In the genomic region with DNA sequence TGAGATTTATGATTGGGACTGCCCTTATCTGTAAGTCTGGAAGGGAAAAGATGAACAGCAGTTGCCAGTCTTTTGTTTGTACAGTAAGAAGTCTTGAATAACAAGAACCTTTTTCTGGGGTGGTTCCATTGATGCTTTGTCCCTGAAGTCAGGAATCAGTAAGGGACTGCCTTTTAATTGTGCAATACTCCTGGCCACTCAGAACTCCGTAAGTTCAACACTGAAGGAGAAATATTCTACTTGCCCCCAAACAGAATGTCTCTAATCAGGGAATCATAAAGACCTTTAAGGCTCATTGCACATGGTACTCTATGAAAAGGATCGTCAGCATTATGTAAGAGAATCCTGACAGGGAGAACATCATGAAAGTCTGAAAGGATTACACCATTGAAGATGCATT, we compare ENCODE assay signal across 27 cellular contexts.
"Had no signal": no experiment of that assay in that cellular context is flagged by ENCODE, and none has a peak within 500 bp of the region (broad histone marks: within the 10 kb centered on the region; RNA-seq: fewer than 3 reads in every experiment).

No MANE protein-coding gene starts in this region.

- H3K4me3 ChIP-seq: adrenal gland, body of pancreas, SK-N-MC had no signal

- H3K4me1 ChIP-seq: adrenal gland had no signal

- DNase-seq: activated CD4-positive, alpha-beta memory T cell treated with anti-CD3 and anti-CD28 coated beads, Interleukin-2, amount 10 ng/mL, durations not matched to agents 7 days and 5 days; activated CD4-positive, alpha-beta T cell treated with anti-CD3 and anti-CD28 coated beads for 36 hours; activated CD4-positive, alpha-beta T cell treated with anti-CD3 and anti-CD28 coated beads, Interleukin-2, amount 50 U/mL, for 1 hour; activated naive CD4-positive, alpha-beta T cell treated with anti-CD3 and anti-CD28 coated beads, Interleukin-2, amount 50 U/mL, for 16 hours; activated naive CD8-positive, alpha-beta T cell treated with anti-CD3 and anti-CD28 coated beads, Interleukin-2, amount 10 ng/mL, durations not matched to agents 7 days and 5 days; activated T-cell treated with anti-CD3 and anti-CD28 coated beads for 4 hours; activated T-cell treated with anti-CD3 and anti-CD28 coated beads, Interleukin-2, amount 50 U/mL, for 48 hours; adrenal gland; aorta; body of pancreas; NCI-H1092 treated with DMSO at 0.1 percent for 48 hours; NCI-H1417 treated with DMSO at 0.1 percent for 48 hours; NCI-H1694; NCI-H2029; NCI-H2107; NCI-H2171 treated with DMSO at 0.1 percent for 48 hours; NCI-H226; NCI-H526; NCI-H82; RPMI8226; T-helper 1 cell; WERI-Rb-1 had no signal

- H3K9ac ChIP-seq: KMS-11 had no signal

- H3K27ac Mint-ChIP-seq: activated CD4-positive, alpha-beta memory T cell treated with anti-CD3 and anti-CD28 coated beads, Interleukin-2, amount 10 ng/mL, durations not matched to agents 7 days and 5 days; activated CD4-positive, alpha-beta T cell treated with anti-CD3 and anti-CD28 coated beads for 36 hours; activated naive CD8-positive, alpha-beta T cell treated with anti-CD3 and anti-CD28 coated beads, Interleukin-2, amount 10 ng/mL, durations not matched to agents 7 days and 5 days; activated T-helper 2 cell treated with anti-CD3 and anti-CD28 coated beads, Interferon-gamma antibody, Interleukin-2, Interleukin-4, amounts not matched to agents 10 μg/mL and 5 μg/mL and 100 μg/mL, durations not matched to agents 14 hours and 24 hours and 36 hours had no signal

- H3K27me3 ChIP-seq: adrenal gland, body of pancreas had no signal

- H3K4me1 Mint-ChIP-seq: activated CD4-positive, alpha-beta memory T cell treated with anti-CD3 and anti-CD28 coated beads, Interleukin-2, amount 10 ng/mL, durations not matched to agents 7 days and 5 days; activated CD4-positive, alpha-beta T cell treated with anti-CD3 and anti-CD28 coated beads for 36 hours; activated naive CD8-positive, alpha-beta T cell treated with anti-CD3 and anti-CD28 coated beads, Interleukin-2, amount 10 ng/mL, durations not matched to agents 7 days and 5 days had no signal

- H3K4me2 ChIP-seq: KMS-11 had no signal

- ATAC-seq: activated CD4-positive, alpha-beta T cell treated with anti-CD3 and anti-CD28 coated beads for 36 hours; body of pancreas; Panc1; Right ventricle myocardium inferior had no signal

- H3K4me3 Mint-ChIP-seq: activated CD4-positive, alpha-beta memory T cell treated with anti-CD3 and anti-CD28 coated beads, Interleukin-2, amount 10 ng/mL, durations not matched to agents 7 days and 5 days; activated CD4-positive, alpha-beta T cell treated with anti-CD3 and anti-CD28 coated beads for 36 hours; activated naive CD8-positive, alpha-beta T cell treated with anti-CD3 and anti-CD28 coated beads, Interleukin-2, amount 10 ng/mL, durations not matched to agents 7 days and 5 days had no signal

- H3K27ac ChIP-seq: adrenal gland, body of pancreas, KMS-11, SK-N-MC, WERI-Rb-1 had no signal

- H3K9me3 ChIP-seq: adrenal gland, body of pancreas had no signal

- H3K9me3 Mint-ChIP-seq: activated CD4-positive, alpha-beta memory T cell treated with anti-CD3 and anti-CD28 coated beads, Interleukin-2, amount 10 ng/mL, durations not matched to agents 7 days and 5 days; activated naive CD8-positive, alpha-beta T cell treated with anti-CD3 and anti-CD28 coated beads, Interleukin-2, amount 10 ng/mL, durations not matched to agents 7 days and 5 days; activated T-helper 2 cell treated with anti-CD3 and anti-CD28 coated beads, Interferon-gamma antibody, Interleukin-2, Interleukin-4, amounts not matched to agents 10 μg/mL and 5 μg/mL and 100 μg/mL, durations not matched to agents 14 hours and 24 hours and 36 hours had no signal

- H3K36me3 ChIP-seq: adrenal gland, WERI-Rb-1 had no signal

- H3K27me3 Mint-ChIP-seq: activated CD4-positive, alpha-beta memory T cell treated with anti-CD3 and anti-CD28 coated beads, Interleukin-2, amount 10 ng/mL, durations not matched to agents 7 days and 5 days; activated CD4-positive, alpha-beta T cell treated with anti-CD3 and anti-CD28 coated beads for 36 hours; activated naive CD8-positive, alpha-beta T cell treated with anti-CD3 and anti-CD28 coated beads, Interleukin-2, amount 10 ng/mL, durations not matched to agents 7 days and 5 days had no signal
